9 cellular contexts compared by ENCODE assay signal in the genomic region with DNA sequence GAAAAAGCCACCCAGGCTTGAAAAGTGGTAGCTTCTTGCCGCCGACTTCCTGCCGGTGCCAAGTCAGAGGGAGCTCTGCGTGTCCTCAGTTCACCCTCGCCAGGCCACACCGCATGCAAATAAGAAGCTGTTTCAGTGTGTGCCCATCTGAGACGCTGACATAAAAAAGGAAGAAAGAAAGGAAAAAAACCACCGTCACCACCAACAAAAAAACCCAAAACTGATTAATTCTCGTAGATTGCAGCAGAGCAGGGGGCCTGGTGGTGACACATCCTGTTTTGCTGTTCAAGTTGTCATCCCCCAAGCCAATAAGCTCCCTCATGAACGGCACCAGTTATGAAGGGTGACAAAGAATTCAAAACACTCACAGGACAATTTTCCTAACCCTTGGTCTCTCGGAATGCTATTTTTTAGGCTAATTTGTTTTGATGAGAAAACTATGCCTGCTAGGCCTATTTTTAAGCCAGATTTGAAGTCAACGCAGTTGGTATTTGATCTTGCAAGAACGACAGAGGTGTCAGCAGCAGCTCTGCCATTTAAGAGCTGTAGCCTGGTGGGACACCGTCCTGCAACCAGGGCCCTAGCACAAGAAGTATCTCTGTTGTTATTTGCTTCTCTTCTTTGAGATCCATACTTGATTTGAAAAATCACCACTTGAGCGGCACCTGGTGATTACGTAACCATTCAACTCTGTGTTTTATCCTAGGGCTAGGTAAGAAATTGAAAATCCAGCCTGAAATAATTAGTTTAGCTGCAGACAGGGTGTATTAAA.
A peak's percentile ranks its signal among the peaks of the same experiment; 100 is the strongest.
DNase-seq lines count a peak whose midpoint lies in the region; ATAC-seq and TF ChIP-seq lines count a peak whose summit lies in the region.
"Had no signal": no experiment of that assay in that cellular context is flagged by ENCODE, and none has a peak within 500 bp of the region (broad histone marks: within the 10 kb centered on the region; RNA-seq: fewer than 3 reads in every experiment).

No MANE protein-coding gene starts in this region.

- no peaks in the 10 kb centered on the region for H3F3A ChIP-seq in GM23338 (replicated peaks; ENCODE audit: low read depth)

- H2AFZ ChIP-seq in GM23338 = no peak overlapping the region

- H3K4me3 ChIP-seq in GM23338 = no peak overlapping the region

- H3K27ac ChIP-seq in GM23338 (ENCODE audit: low read depth) (no peak overlapping the region), RWPE1 (no peak overlapping the region)

- H3K27me3 ChIP-seq in GM23338 (ENCODE audit: insufficient read depth) = no peaks in the 10 kb centered on the region

- TF ChIP-seq CTCF in GM23338 (conservative IDR thresholded peaks at IDR 0.05; ENCODE audit: low read depth in 2 of 2) (no peak), RWPE1 (conservative IDR thresholded peaks at IDR 0.05; ENCODE audit: low read depth) (no peak)

- CTCF ChIA-PET in RWPE1 (lab: Yijun Ruan, JAX) = interaction anchor here (0.6 kb wide), 1 partner anchor 74 kb away, joined by 6 read pairs; no protein-coding TSS in a partner anchor

- H3K36me3 Mint-ChIP-seq in GM23338 (ENCODE audit: low read depth) = no peaks in the 10 kb centered on the region

- no peaks in the 10 kb centered on the region for H3K79me2 ChIP-seq in GM23338 (replicated peaks; ENCODE audit: insufficient read depth)

- no peaks in the 10 kb centered on the region for H3K36me3 ChIP-seq in GM23338 (ENCODE audit: insufficient read depth)

- ATAC-seq in GM23338 = peak; percentile 55

- intact Hi-C loops in head of caudate nucleus (cut with DNase I) = no loop called here

- H3K27ac Mint-ChIP-seq in GM23338 = 0 out of 2 replicates have a peak overlapping the region, but pooled peaks have one; percentile 55

- H3K9me3 Mint-ChIP-seq in GM23338 = no peaks in the 10 kb centered on the region

- peaks cover 16% of the 10 kb centered on the region; the same call in 1 of the 2 replicates for H3K9me2 ChIP-seq in GM23338 (ENCODE audit: insufficient read depth)

- H3K27me3 Mint-ChIP-seq in GM23338 (ENCODE audit: insufficient read depth, low read depth, poor library complexity) = no peaks in the 10 kb centered on the region

- H3K4me1 Mint-ChIP-seq in GM23338 = peaks cover 11% of the 10 kb centered on the region
- H3K4me1 Mint-ChIP-seq: neural crest cell had no signal

- no peak overlapping the region for H3K4me2 ChIP-seq in GM23338

- no peak overlapping the region for H3K4me3 Mint-ChIP-seq in GM23338
- H3K4me3 Mint-ChIP-seq: neural crest cell had no signal

- peak; percentile 90 for DNase-seq in GF-D8 (lab: John Stamatoyannopoulos, UW)
- DNase-seq in GM23338 (ENCODE audit: low spot score) = no peak
- peak; percentile 30 for DNase-seq in NCI-H2227 (lab: John Stamatoyannopoulos, UW; ENCODE audit: unreplicated experiment)
- DNase-seq in activated CD8-positive, alpha-beta memory T cell treated with anti-CD3 and anti-CD28 coated beads, Interleukin-2, amount 50 U/mL, for 24 hours (ENCODE audit: extremely low read depth) = peak; percentile 68
- DNase-seq in head of caudate nucleus = peak; percentile 31 to 86 (median 64)
- peak; percentile 68 for DNase-seq in stimulated activated CD4-positive, alpha-beta T cell treated with anti-CD3 and anti-CD28 coated beads, Interleukin-12 subunit alpha, Interleukin-12 subunit beta, amount 100 ng/mL, for 4 hours
- no peak for DNase-seq in RWPE1 (ENCODE audit: low spot score)
- DNase-seq in HPDE6-E6E7 (ENCODE audit: extremely low spot score) = no peak

- POLR2A ChIA-PET in RWPE1 (lab: Yijun Ruan, JAX; ENCODE audit: low non-redundant PET) = no interaction called here

- no peaks in the 10 kb centered on the region for H4K20me1 ChIP-seq in GM23338 (replicated peaks; ENCODE audit: insufficient read depth)

- no peaks in the 10 kb centered on the region for H3K4me1 ChIP-seq in GM23338 (ENCODE audit: insufficient read depth)

TF ChIP-seq in GM23338, 12 proteins besides CTCF, POLR2A, EP300 and RAD21 (continues in another document):
- no peak for TF ChIP-seq ZNF114 (CRISPR knock-in tag; IDR thresholded peaks at IDR 0.05)
- TF ChIP-seq ZNF331 (CRISPR knock-in tag; IDR thresholded peaks at IDR 0.05; ENCODE audit: low read depth) = no peak
- TF ChIP-seq, protein P1, sequence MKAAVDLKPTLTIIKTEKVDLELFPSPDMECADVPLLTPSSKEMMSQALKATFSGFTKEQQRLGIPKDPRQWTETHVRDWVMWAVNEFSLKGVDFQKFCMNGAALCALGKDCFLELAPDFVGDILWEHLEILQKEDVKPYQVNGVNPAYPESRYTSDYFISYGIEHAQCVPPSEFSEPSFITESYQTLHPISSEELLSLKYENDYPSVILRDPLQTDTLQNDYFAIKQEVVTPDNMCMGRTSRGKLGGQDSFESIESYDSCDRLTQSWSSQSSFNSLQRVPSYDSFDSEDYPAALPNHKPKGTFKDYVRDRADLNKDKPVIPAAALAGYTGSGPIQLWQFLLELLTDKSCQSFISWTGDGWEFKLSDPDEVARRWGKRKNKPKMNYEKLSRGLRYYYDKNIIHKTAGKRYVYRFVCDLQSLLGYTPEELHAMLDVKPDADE (IDR thresholded peaks at IDR 0.05) = no peak
- TF ChIP-seq, protein P2, sequence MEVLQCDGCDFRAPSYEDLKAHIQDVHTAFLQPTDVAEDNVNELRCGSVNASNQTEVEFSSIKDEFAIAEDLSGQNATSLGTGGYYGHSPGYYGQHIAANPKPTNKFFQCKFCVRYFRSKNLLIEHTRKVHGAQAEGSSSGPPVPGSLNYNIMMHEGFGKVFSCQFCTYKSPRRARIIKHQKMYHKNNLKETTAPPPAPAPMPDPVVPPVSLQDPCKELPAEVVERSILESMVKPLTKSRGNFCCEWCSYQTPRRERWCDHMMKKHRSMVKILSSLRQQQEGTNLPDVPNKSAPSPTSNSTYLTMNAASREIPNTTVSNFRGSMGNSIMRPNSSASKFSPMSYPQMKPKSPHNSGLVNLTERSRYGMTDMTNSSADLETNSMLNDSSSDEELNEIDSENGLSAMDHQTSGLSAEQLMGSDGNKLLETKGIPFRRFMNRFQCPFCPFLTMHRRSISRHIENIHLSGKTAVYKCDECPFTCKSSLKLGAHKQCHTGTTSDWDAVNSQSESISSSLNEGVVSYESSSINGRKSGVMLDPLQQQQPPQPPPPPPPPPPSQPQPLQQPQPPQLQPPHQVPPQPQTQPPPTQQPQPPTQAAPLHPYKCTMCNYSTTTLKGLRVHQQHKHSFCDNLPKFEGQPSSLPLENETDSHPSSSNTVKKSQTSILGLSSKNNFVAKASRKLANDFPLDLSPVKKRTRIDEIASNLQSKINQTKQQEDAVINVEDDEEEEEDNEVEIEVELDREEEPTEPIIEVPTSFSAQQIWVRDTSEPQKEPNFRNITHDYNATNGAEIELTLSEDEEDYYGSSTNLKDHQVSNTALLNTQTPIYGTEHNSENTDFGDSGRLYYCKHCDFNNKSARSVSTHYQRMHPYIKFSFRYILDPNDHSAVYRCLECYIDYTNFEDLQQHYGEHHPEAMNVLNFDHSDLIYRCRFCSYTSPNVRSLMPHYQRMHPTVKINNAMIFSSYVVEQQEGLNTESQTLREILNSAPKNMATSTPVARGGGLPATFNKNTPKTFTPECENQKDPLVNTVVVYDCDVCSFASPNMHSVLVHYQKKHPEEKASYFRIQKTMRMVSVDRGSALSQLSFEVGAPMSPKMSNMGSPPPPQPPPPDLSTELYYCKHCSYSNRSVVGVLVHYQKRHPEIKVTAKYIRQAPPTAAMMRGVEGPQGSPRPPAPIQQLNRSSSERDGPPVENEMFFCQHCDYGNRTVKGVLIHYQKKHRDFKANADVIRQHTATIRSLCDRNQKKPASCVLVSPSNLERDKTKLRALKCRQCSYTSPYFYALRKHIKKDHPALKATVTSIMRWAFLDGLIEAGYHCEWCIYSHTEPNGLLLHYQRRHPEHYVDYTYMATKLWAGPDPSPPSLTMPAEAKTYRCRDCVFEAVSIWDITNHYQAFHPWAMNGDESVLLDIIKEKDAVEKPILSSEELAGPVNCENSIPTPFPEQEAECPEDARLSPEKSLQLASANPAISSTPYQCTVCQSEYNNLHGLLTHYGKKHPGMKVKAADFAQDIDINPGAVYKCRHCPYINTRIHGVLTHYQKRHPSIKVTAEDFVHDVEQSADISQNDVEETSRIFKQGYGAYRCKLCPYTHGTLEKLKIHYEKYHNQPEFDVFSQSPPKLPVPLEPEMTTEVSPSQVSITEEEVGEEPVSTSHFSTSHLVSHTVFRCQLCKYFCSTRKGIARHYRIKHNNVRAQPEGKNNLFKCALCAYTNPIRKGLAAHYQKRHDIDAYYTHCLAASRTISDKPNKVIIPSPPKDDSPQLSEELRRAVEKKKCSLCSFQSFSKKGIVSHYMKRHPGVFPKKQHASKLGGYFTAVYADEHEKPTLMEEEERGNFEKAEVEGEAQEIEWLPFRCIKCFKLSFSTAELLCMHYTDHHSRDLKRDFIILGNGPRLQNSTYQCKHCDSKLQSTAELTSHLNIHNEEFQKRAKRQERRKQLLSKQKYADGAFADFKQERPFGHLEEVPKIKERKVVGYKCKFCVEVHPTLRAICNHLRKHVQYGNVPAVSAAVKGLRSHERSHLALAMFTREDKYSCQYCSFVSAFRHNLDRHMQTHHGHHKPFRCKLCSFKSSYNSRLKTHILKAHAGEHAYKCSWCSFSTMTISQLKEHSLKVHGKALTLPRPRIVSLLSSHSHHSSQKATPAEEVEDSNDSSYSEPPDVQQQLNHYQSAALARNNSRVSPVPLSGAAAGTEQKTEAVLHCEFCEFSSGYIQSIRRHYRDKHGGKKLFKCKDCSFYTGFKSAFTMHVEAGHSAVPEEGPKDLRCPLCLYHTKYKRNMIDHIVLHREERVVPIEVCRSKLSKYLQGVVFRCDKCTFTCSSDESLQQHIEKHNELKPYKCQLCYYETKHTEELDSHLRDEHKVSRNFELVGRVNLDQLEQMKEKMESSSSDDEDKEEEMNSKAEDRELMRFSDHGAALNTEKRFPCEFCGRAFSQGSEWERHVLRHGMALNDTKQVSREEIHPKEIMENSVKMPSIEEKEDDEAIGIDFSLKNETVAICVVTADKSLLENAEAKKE (CRISPR knock-in tag; IDR thresholded peaks at IDR 0.05) = no peak

Comparison
In these comparisons a context has a peak if more than half of its experiments do, and no peak if none do; other contexts are left out.
1. DNase-seq: peak in GF-D8 (single experiment), NCI-H2227 (single experiment), activated CD8-positive, alpha-beta memory T cell treated with anti-CD3 and anti-CD28 coated beads, Interleukin-2, amount 50 U/mL, for 24 hours (single experiment), head of caudate nucleus (42 of 42) and stimulated activated CD4-positive, alpha-beta T cell treated with anti-CD3 and anti-CD28 coated beads, Interleukin-12 subunit alpha, Interleukin-12 subunit beta, amount 100 ng/mL, for 4 hours (single experiment); none in GM23338 (single experiment), RWPE1 (single experiment) and HPDE6-E6E7 (single experiment).